Comparison of ENCODE assay signal across 21 cellular contexts in genomic region chr6:1591926-1592325, GRCh38. TPM values are rescaled to one million over a fixed set of nuclear protein-coding genes. Genes with fewer than 3 reads are reported as not detected.
A peak's percentile ranks its signal among the peaks of the same experiment; 100 is the strongest.
DNase-seq lines count a peak whose midpoint lies in the region; ATAC-seq and TF ChIP-seq lines count a peak whose summit lies in the region.
"Had no signal": no experiment of that assay in that cellular context is flagged by ENCODE, and none has a peak within 500 bp of the region (broad histone marks: within the 10 kb centered on the region; RNA-seq: fewer than 3 reads in every experiment).

No MANE protein-coding gene starts in this region.

- no peaks in the 10 kb centered on the region for H3K9me3 ChIP-seq in left ventricle myocardium inferior (replicated peaks)
- H3K9me3 ChIP-seq: A549; BLaER1 treated with 17β-estradiol and CSF1 and Interleukin-3, amounts not matched to agents 10 nM and 100 nM; Caco-2 had no signal

- peaks cover 54% of the 10 kb centered on the region for H3K27me3 ChIP-seq in left ventricle myocardium inferior (ENCODE audit: low read depth)

- no peaks in the 10 kb centered on the region for H3K36me3 Mint-ChIP-seq in activated CD8-positive, alpha-beta memory T cell treated with anti-CD3 and anti-CD28 coated beads, Interleukin-2, amount 10 ng/mL, durations not matched to agents 7 days and 5 days
- H3K36me3 Mint-ChIP-seq in osteocyte (ENCODE audit: unreplicated experiment): no peaks in the 10 kb centered on the region
- H3K36me3 Mint-ChIP-seq in activated T-helper 2 cell treated with anti-CD3 and anti-CD28 coated beads, Interferon-gamma antibody, Interleukin-2, Interleukin-4, amounts not matched to agents 10 μg/mL and 5 μg/mL and 100 μg/mL, durations not matched to agents 14 hours and 24 hours and 36 hours (ENCODE audit: low read depth): no peaks in the 10 kb centered on the region
- H3K36me3 Mint-ChIP-seq: CD8-positive, alpha-beta T cell had no signal

- H3K27ac ChIP-seq in left ventricle myocardium inferior (replicated peaks): no peak overlapping the region
- H3K27ac ChIP-seq: 22Rv1; A549; BLaER1 treated with 17β-estradiol and CSF1 and Interleukin-3, amounts not matched to agents 10 nM and 100 nM; C4-2B had no signal

- peak; percentile 19 for DNase-seq in activated CD8-positive, alpha-beta memory T cell treated with anti-CD3 and anti-CD28 coated beads for 24 hours
- DNase-seq in activated CD8-positive, alpha-beta memory T cell treated with anti-CD3 and anti-CD28 coated beads, Interleukin-2, amount 10 ng/mL, durations not matched to agents 7 days and 5 days: no peak
- DNase-seq in cardiac septum (ENCODE audit: low spot score): peak; percentile 10
- DNase-seq in left ventricle myocardium inferior: no peak
- peak; percentile 63 for DNase-seq in osteocyte (ENCODE audit: extremely low spot score, unreplicated experiment)
- peak; percentile 30 for DNase-seq in ureter (ENCODE audit: low spot score)
- DNase-seq in activated T-helper 2 cell treated with anti-CD3 and anti-CD28 coated beads, Interferon-gamma antibody, Interleukin-2, Interleukin-4, amounts not matched to agents 10 μg/mL and 5 μg/mL and 100 μg/mL, durations not matched to agents 14 hours and 24 hours and 36 hours (ENCODE audit: low spot score): no peak
- DNase-seq: AML-193; Caco-2; Calu3; CD4-positive, alpha-beta T cell; DMS79 treated with DMSO at 0.1 percent for 48 hours; GF-D8 had no signal

- intact Hi-C loops in cardiac septum (cut with DNase I) (no loop called here), left ventricle myocardium inferior (cut with micrococcal nuclease) (loop anchor here (10.0 kb wide), 2 partner anchors 853 to 1043 kb away; no protein-coding TSS in a partner anchor)
- intact Hi-C loops in activated T-helper 2 cell treated with anti-CD3 and anti-CD28 coated beads, Interferon-gamma antibody, Interleukin-2, Interleukin-4, amounts not matched to agents 10 μg/mL and 5 μg/mL and 100 μg/mL, durations not matched to agents 14 hours and 24 hours and 36 hours (cut with micrococcal nuclease): no loop called here

- H3K4me1 ChIP-seq in left ventricle myocardium inferior: peaks cover 10% of the 10 kb centered on the region

- ATAC-seq in activated CD8-positive, alpha-beta memory T cell treated with anti-CD3 and anti-CD28 coated beads, Interleukin-2, amount 10 ng/mL, durations not matched to agents 7 days and 5 days: no peak
- ATAC-seq in HG03342 (IDR thresholded peaks at IDR 0.05; ENCODE audit: unreplicated experiment): no peak
- ATAC-seq: A549; CD8-positive, alpha-beta T cell; GM12878 had no signal

- CTCF ChIA-PET in activated CD8-positive, alpha-beta memory T cell treated with anti-CD3 and anti-CD28 coated beads, Interleukin-2, amount 10 ng/mL, durations not matched to agents 7 days and 5 days (lab: Charles Lee): interaction anchor here (0.7 to 1.1 kb wide), 3 partner anchors 25 to 520 kb away, joined by 3 to 4 read pairs (median 4); no protein-coding TSS in a partner anchor

- H3K27me3 Mint-ChIP-seq in activated CD8-positive, alpha-beta memory T cell treated with anti-CD3 and anti-CD28 coated beads, Interleukin-2, amount 10 ng/mL, durations not matched to agents 7 days and 5 days: peaks cover 47% of the 10 kb centered on the region
- peaks cover 13% of the 10 kb centered on the region for H3K27me3 Mint-ChIP-seq in osteocyte (ENCODE audit: unreplicated experiment)
- peaks cover 25% of the 10 kb centered on the region for H3K27me3 Mint-ChIP-seq in activated T-helper 2 cell treated with anti-CD3 and anti-CD28 coated beads, Interferon-gamma antibody, Interleukin-2, Interleukin-4, amounts not matched to agents 10 μg/mL and 5 μg/mL and 100 μg/mL, durations not matched to agents 14 hours and 24 hours and 36 hours (ENCODE audit: low read depth)

- no peak overlapping the region for H3K27ac Mint-ChIP-seq in activated CD8-positive, alpha-beta memory T cell treated with anti-CD3 and anti-CD28 coated beads, Interleukin-2, amount 10 ng/mL, durations not matched to agents 7 days and 5 days
- no peak overlapping the region for H3K27ac Mint-ChIP-seq in osteocyte (ENCODE audit: unreplicated experiment)
- H3K27ac Mint-ChIP-seq in activated T-helper 2 cell treated with anti-CD3 and anti-CD28 coated beads, Interferon-gamma antibody, Interleukin-2, Interleukin-4, amounts not matched to agents 10 μg/mL and 5 μg/mL and 100 μg/mL, durations not matched to agents 14 hours and 24 hours and 36 hours: no peak overlapping the region
- H3K27ac Mint-ChIP-seq: B cell; CD4-positive, alpha-beta T cell; CD8-positive, alpha-beta T cell had no signal

- H3K36me3 ChIP-seq in left ventricle myocardium inferior: no peaks in the 10 kb centered on the region
- H3K36me3 ChIP-seq: BLaER1 treated with 17β-estradiol and CSF1 and Interleukin-3, amounts not matched to agents 10 nM and 100 nM had no signal

- no peak overlapping the region for H3K4me3 ChIP-seq in left ventricle myocardium inferior
- H3K4me3 ChIP-seq: A549; BLaER1 treated with 17β-estradiol and CSF1 and Interleukin-3, amounts not matched to agents 10 nM and 100 nM; GM12878 had no signal

- H3K4me1 Mint-ChIP-seq in activated CD8-positive, alpha-beta memory T cell treated with anti-CD3 and anti-CD28 coated beads, Interleukin-2, amount 10 ng/mL, durations not matched to agents 7 days and 5 days: peaks cover 3% of the 10 kb centered on the region
- H3K4me1 Mint-ChIP-seq in osteocyte (ENCODE audit: unreplicated experiment): peaks cover 10% of the 10 kb centered on the region
- H3K4me1 Mint-ChIP-seq in activated T-helper 2 cell treated with anti-CD3 and anti-CD28 coated beads, Interferon-gamma antibody, Interleukin-2, Interleukin-4, amounts not matched to agents 10 μg/mL and 5 μg/mL and 100 μg/mL, durations not matched to agents 14 hours and 24 hours and 36 hours (ENCODE audit: low read depth): no peaks in the 10 kb centered on the region
- H3K4me1 Mint-ChIP-seq: B cell had no signal

- H3K9me3 Mint-ChIP-seq in activated CD8-positive, alpha-beta memory T cell treated with anti-CD3 and anti-CD28 coated beads, Interleukin-2, amount 10 ng/mL, durations not matched to agents 7 days and 5 days (ENCODE audit: low read depth): no peaks in the 10 kb centered on the region
- H3K9me3 Mint-ChIP-seq in osteocyte (ENCODE audit: unreplicated experiment): peaks cover 4% of the 10 kb centered on the region
- H3K9me3 Mint-ChIP-seq in activated T-helper 2 cell treated with anti-CD3 and anti-CD28 coated beads, Interferon-gamma antibody, Interleukin-2, Interleukin-4, amounts not matched to agents 10 μg/mL and 5 μg/mL and 100 μg/mL, durations not matched to agents 14 hours and 24 hours and 36 hours: no peaks in the 10 kb centered on the region
- H3K9me3 Mint-ChIP-seq: CD4-positive, alpha-beta T cell; CD8-positive, alpha-beta T cell had no signal

- TF ChIP-seq CTCF in left ventricle myocardium inferior (IDR thresholded peaks at IDR 0.05; ENCODE audit: borderline replicate concordance) (no peak), osteocyte (IDR thresholded peaks at IDR 0.05) (no peak)

- H3K4me3 Mint-ChIP-seq in activated CD8-positive, alpha-beta memory T cell treated with anti-CD3 and anti-CD28 coated beads, Interleukin-2, amount 10 ng/mL, durations not matched to agents 7 days and 5 days: no peak overlapping the region
- no peak overlapping the region for H3K4me3 Mint-ChIP-seq in osteocyte (ENCODE audit: unreplicated experiment)
- no peak overlapping the region for H3K4me3 Mint-ChIP-seq in activated T-helper 2 cell treated with anti-CD3 and anti-CD28 coated beads, Interferon-gamma antibody, Interleukin-2, Interleukin-4, amounts not matched to agents 10 μg/mL and 5 μg/mL and 100 μg/mL, durations not matched to agents 14 hours and 24 hours and 36 hours (ENCODE audit: low read depth)
- H3K4me3 Mint-ChIP-seq: B cell; CD4-positive, alpha-beta T cell; CD8-positive, alpha-beta T cell had no signal

RNA-seq across cellular contexts. Expression of gene FOXC1, which starts 17.8 kb away (rescaled TPM):
- total RNA-seq in activated CD8-positive, alpha-beta memory T cell treated with anti-CD3 and anti-CD28 coated beads, Interleukin-2, amount 10 ng/mL, durations not matched to agents 7 days and 5 days: under 1 TPM in 1 of 2 experiments, not detected in 1; 0.26 TPM
- 6.4 TPM for total RNA-seq in cardiac septum
- total RNA-seq in left ventricle myocardium inferior: 7.1 TPM
- 106 and 108 TPM in 2 replicates for total RNA-seq in osteocyte
- total RNA-seq in ureter: 41.9 TPM
- 0.05 and 0.07 TPM in 2 replicates for total RNA-seq in activated T-helper 2 cell treated with anti-CD3 and anti-CD28 coated beads, Interferon-gamma antibody, Interleukin-2, Interleukin-4, amounts not matched to agents 10 μg/mL and 5 μg/mL and 100 μg/mL, durations not matched to agents 14 hours and 24 hours and 36 hours
- total RNA-seq: CD4-positive, alpha-beta T cell; CD8-positive, alpha-beta T cell had no signal

Comparison
In these comparisons a context has a peak if more than half of its experiments do, and no peak if none do; other contexts are left out.
1. DNase-seq: peak in activated CD8-positive, alpha-beta memory T cell treated with anti-CD3 and anti-CD28 coated beads for 24 hours (single experiment), cardiac septum (single experiment), osteocyte (single experiment) and ureter (single experiment); none in activated CD8-positive, alpha-beta memory T cell treated with anti-CD3 and anti-CD28 coated beads, Interleukin-2, amount 10 ng/mL, durations not matched to agents 7 days and 5 days (single experiment), left ventricle myocardium inferior (single experiment) and activated T-helper 2 cell treated with anti-CD3 and anti-CD28 coated beads, Interferon-gamma antibody, Interleukin-2, Interleukin-4, amounts not matched to agents 10 μg/mL and 5 μg/mL and 100 μg/mL, durations not matched to agents 14 hours and 24 hours and 36 hours (single experiment).